15 cellular contexts compared by ENCODE assay signal in the genomic region with DNA sequence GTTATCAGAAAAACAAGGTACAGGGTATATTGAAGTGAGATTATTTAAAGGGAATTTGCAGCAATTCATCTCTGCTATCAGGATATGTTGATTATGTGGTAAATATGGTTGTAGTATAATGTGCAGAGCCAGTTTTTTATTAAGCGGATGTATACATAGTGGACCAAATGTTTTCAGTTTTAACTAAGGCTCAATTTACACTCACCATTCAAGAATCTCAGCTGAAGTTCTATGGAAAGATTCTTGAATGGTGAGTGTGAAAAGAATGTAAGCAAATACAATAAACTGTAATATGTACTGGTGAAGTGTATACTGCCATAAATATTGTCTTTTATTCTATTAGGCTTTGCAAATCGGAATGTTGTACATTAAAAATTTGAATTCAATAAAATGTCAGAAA.
DNase-seq lines count a peak whose midpoint lies in the region; ATAC-seq, FAIRE-seq and TF ChIP-seq lines count a peak whose summit lies in the region.
"Had no signal": no experiment of that assay in that cellular context is flagged by ENCODE, and none has a peak within 500 bp of the region (broad histone marks: within the 10 kb centered on the region; RNA-seq: fewer than 3 reads in every experiment).

No MANE protein-coding gene starts in this region.

- H3K4me1 ChIP-seq in gastroesophageal sphincter: no peaks in the 10 kb centered on the region

- H3K9me3 ChIP-seq in SU-DHL-6 (ENCODE audit: insufficient read depth, low read length) (peaks cover 2% of the 10 kb centered on the region; the same call in 1 of the 2 replicates), gastroesophageal sphincter (no peaks in the 10 kb centered on the region)

- no peaks in the 10 kb centered on the region for H3K27me3 Mint-ChIP-seq in neural crest cell (ENCODE audit: low read depth)
- H3K27me3 Mint-ChIP-seq: B cell; CD4-positive, alpha-beta T cell; IgD-negative memory B cell had no signal

- no peaks in the 10 kb centered on the region for H3K79me2 ChIP-seq in SU-DHL-6 (ENCODE audit: insufficient read depth, low read length)

- no peak for TF ChIP-seq POLR2A in H54 (IDR thresholded peaks at IDR 0.05; ENCODE audit: low read depth, low read length)
- TF ChIP-seq POLR2A in gastroesophageal sphincter (IDR thresholded peaks at IDR 0.05): no peak

- H3K27ac ChIP-seq in SU-DHL-6 (ENCODE audit: low read depth, low read length) (no peak overlapping the region), gastroesophageal sphincter (no peak overlapping the region)

- H3K4me1 Mint-ChIP-seq in neural crest cell: no peaks in the 10 kb centered on the region
- H3K4me1 Mint-ChIP-seq: B cell, IgD-negative memory B cell had no signal

- H3K27ac Mint-ChIP-seq in neural crest cell (ENCODE audit: unreplicated experiment): peak overlapping the region; percentile 6
- H3K27ac Mint-ChIP-seq: B cell; CD4-positive, alpha-beta T cell; IgD-negative memory B cell had no signal

- no peak for DNase-seq in H54 (ENCODE audit: insufficient read length, low spot score)
- peak; percentile 5 for DNase-seq in M059J (ENCODE audit: low read depth)
- no peak for DNase-seq in neural crest cell (ENCODE audit: low read depth, low spot score)
- DNase-seq in RCC 7860 (ENCODE audit: low spot score): no peak
- DNase-seq: C1 segment of cervical spinal cord; CD4-positive, alpha-beta T cell; DMS79 treated with DMSO at 0.1 percent for 48 hours; GDM1; H7 had no signal

- no peak overlapping the region for H3K4me2 ChIP-seq in SU-DHL-6 (ENCODE audit: low read depth, low read length, poor library complexity, severe bottlenecking)

- ATAC-seq in GM18520 (IDR thresholded peaks at IDR 0.05; ENCODE audit: unreplicated experiment) (no peak), gastroesophageal sphincter (no peak)

- WGBS in gastroesophageal sphincter (ENCODE audit: low coverage in 1 of 2), 2 donors: 88 to 96% methylated on average over 2 of the region's 2 CpGs

- peak; percentile 80 for FAIRE-seq in H54 (lab: Jason Lieb, UNC)
- FAIRE-seq in RCC 7860 (lab: Jason Lieb, UNC): no peak
- FAIRE-seq: GM12892 had no signal

- H3K4me3 Mint-ChIP-seq in neural crest cell: no peak overlapping the region
- H3K4me3 Mint-ChIP-seq: B cell; CD4-positive, alpha-beta T cell; IgD-negative memory B cell had no signal

- H4K20me1 ChIP-seq in SU-DHL-6 (ENCODE audit: low read depth, low read length): no peaks in the 10 kb centered on the region

- no peak for TF ChIP-seq CTCF in SU-DHL-6 (IDR thresholded peaks at IDR 0.05; ENCODE audit: insufficient read depth, low read length, poor library complexity, severe bottlenecking)
- TF ChIP-seq CTCF in neural crest cell (conservative IDR thresholded peaks at IDR 0.05): no peak
- no peak for TF ChIP-seq CTCF in gastroesophageal sphincter (IDR thresholded peaks at IDR 0.05)

- no peaks in the 10 kb centered on the region for H3K27me3 ChIP-seq in SU-DHL-6 (ENCODE audit: low read length)
- H3K27me3 ChIP-seq in gastroesophageal sphincter: no peaks in the 10 kb centered on the region

- no peaks in the 10 kb centered on the region for H3K9me2 ChIP-seq in SU-DHL-6 (replicated peaks; ENCODE audit: insufficient read depth, low read length)

- H2AFZ ChIP-seq in SU-DHL-6 (ENCODE audit: low read depth, low read length, severe bottlenecking): peak overlapping the region; percentile 27

- no peak overlapping the region for H3K9ac ChIP-seq in SU-DHL-6 (ENCODE audit: low read length)

- H3K36me3 ChIP-seq in SU-DHL-6 (ENCODE audit: low read length) (peaks cover 7% of the 10 kb centered on the region; the same call in 1 of the 2 replicates), gastroesophageal sphincter (no peaks in the 10 kb centered on the region)

- H3K9me3 Mint-ChIP-seq in neural crest cell: peaks cover under 1% of the 10 kb centered on the region

- no peaks in the 10 kb centered on the region for H3K36me3 Mint-ChIP-seq in neural crest cell (ENCODE audit: low read depth)

- TF ChIP-seq EP300 in gastroesophageal sphincter (IDR thresholded peaks at IDR 0.05): no peak

- H3K4me3 ChIP-seq in SU-DHL-6 (ENCODE audit: insufficient read depth, low read length, poor library complexity, severe bottlenecking) (no peak overlapping the region), gastroesophageal sphincter (no peak overlapping the region)

- H3F3A ChIP-seq in SU-DHL-6 (ENCODE audit: insufficient read depth): no peaks in the 10 kb centered on the region
